In genomic region chr17:50397919-50398285, GRCh38 we compare ENCODE assay signal across 8 cellular contexts. TPM values are rescaled to one million over a fixed set of nuclear protein-coding genes. Genes with fewer than 3 reads are reported as not detected.
DNase-seq lines count a peak whose midpoint lies in the region; ATAC-seq, FAIRE-seq and TF ChIP-seq lines count a peak whose summit lies in the region.

No MANE protein-coding gene starts in this region.

- in situ Hi-C loops in GM12878 (cut with MboI) = no loop called here

- DNase-seq in CD14-positive monocyte (ENCODE audit: low spot score) (no peak), GM12878 (ENCODE audit: low read depth, low spot score) (no peak), aorta (no peak), foreskin fibroblast (no peak)
- no peak for DNase-seq in natural killer cell treated with Interleukin-12 subunit alpha and Interleukin-12 subunit beta and Interleukin-15 and Interleukin-18, amount 100 ng/mL, for 72 hours (ENCODE audit: low spot score)
- DNase-seq in stimulated activated CD4-positive, alpha-beta T cell treated with anti-CD3 and anti-CD28 coated beads, Interleukin-2, amount 100 ng/mL, for 24 hours = no peak
- no peak for DNase-seq in activated CD8-positive, alpha-beta memory T cell treated with anti-CD3 and anti-CD28 coated beads for 24 hours

- H3K79me2 ChIP-seq in GM12878 (ENCODE audit: control insufficient read depth, insufficient read depth, low read length) = peaks cover 37% of the 10 kb centered on the region

- H3K4me3 ChIP-seq in HUES6 (ENCODE audit: low read depth, low read length) = peak overlapping the region; percentile 96
- no peak overlapping the region for H3K4me3 ChIP-seq in GM12878
- H3K4me3 ChIP-seq in aorta (ENCODE audit: low read length in 2 of 2) = no peak overlapping the region
- peak overlapping the region in 1 of 2 donors; percentile 82 for H3K4me3 ChIP-seq in foreskin fibroblast (ENCODE audit: low read depth in 1 of 2, low read length in 2 of 2)

- H3K4me1 ChIP-seq in HUES6 (ENCODE audit: control insufficient read depth, insufficient read depth, low read length) (peaks cover 9% of the 10 kb centered on the region), GM12878 (ENCODE audit: control insufficient read depth, insufficient read depth, low read length) (peaks cover 3% of the 10 kb centered on the region; the same call in 1 of the 2 replicates), aorta (ENCODE audit: control insufficient read depth in 1 of 2, insufficient read depth in 2 of 2, low read length in 2 of 2) (peaks cover 0 to 2% of the 10 kb centered on the region in 2 donors)

- peaks cover 0 to 8% (median 3%) of the 10 kb centered on the region in 7 donors for H3K9me3 Mint-ChIP-seq in CD14-positive monocyte
- H3K9me3 Mint-ChIP-seq in natural killer cell treated with Interleukin-12 subunit alpha and Interleukin-12 subunit beta and Interleukin-15 and Interleukin-18, amount 100 ng/mL, for 72 hours = no peaks in the 10 kb centered on the region

- H3K9ac ChIP-seq in HUES6 (ENCODE audit: low read length) (no peak overlapping the region), GM12878 (ENCODE audit: control insufficient read depth, insufficient read depth, low read length) (no peak overlapping the region; the same call in 1 of the 2 replicates)

- CTCF ChIA-PET in GM12878 (lab: Yijun Ruan, JAX) = interaction anchor here (0.7 to 5.7 kb wide), 31 partner anchors 9 to 549 kb away, joined by 3 to 83 read pairs (median 6); partner anchors contain the start of genes ACSF2, COL1A1, EME1 and MRPL27

- peak overlapping the region; percentile 75 for H3K4me2 ChIP-seq in GM12878 (ENCODE audit: control insufficient read depth, insufficient read depth)

- RAD21 ChIA-PET in GM12878 (lab: Charles Lee; ENCODE audit: unreplicated experiment) = interaction anchor here (0.7 to 4.2 kb wide), 12 partner anchors 14 to 233 kb away, joined by 3 to 32 read pairs (median 6); partner anchors contain the start of genes ACSF2, COL1A1 and RSAD1

- H3K4me3 Mint-ChIP-seq in CD14-positive monocyte = peak overlapping the region; percentile 86 to 89
- peak overlapping the region; percentile 94 for H3K4me3 Mint-ChIP-seq in natural killer cell treated with Interleukin-12 subunit alpha and Interleukin-12 subunit beta and Interleukin-15 and Interleukin-18, amount 100 ng/mL, for 72 hours

- no peak for FAIRE-seq in GM12878 (lab: Jason Lieb, UNC)

- ATAC-seq in GM12878 (no peak), aorta (ENCODE audit: low FRiP score) (no peak)
- ATAC-seq in natural killer cell treated with Interleukin-12 subunit alpha and Interleukin-12 subunit beta and Interleukin-15 and Interleukin-18, amount 100 ng/mL, for 72 hours = no peak

- POLR2A ChIA-PET in GM12878 (lab: Charles Lee) = interaction anchor here (0.7 to 3.3 kb wide), 12 partner anchors 9 to 100 kb away, joined by 3 to 31 read pairs (median 6); partner anchors contain the start of genes ACSF2, EME1, MRPL27 and RSAD1

- no peak for TF ChIP-seq RAD21 in GM12878 (IDR thresholded peaks at IDR 0.05; ENCODE audit: insufficient read depth, low read depth, low read length)

- no peak for TF ChIP-seq EP300 in GM12878 (IDR thresholded peaks at IDR 0.05; ENCODE audit: borderline replicate concordance in 1 of 2, control insufficient read depth in 1 of 2, low read depth in 2 of 2, low read length in 2 of 2)

- BruUV-seq in GM12878 (replicated peaks; lab: Mats Ljungman, UMichigan) = no TSS peak

- peak overlapping the region; percentile 84 for H2AFZ ChIP-seq in GM12878 (ENCODE audit: control insufficient read depth, low read depth, low read length)

- H3K36me3 ChIP-seq in HUES6 (ENCODE audit: control insufficient read depth, insufficient read depth, low read length) = peaks cover 26% of the 10 kb centered on the region
- H3K36me3 ChIP-seq in GM12878 (ENCODE audit: control insufficient read depth in 2 of 2, insufficient read depth in 2 of 2, low read length in 1 of 2) = peaks cover 6 to 9% of the 10 kb centered on the region in 2 experiments
- H3K36me3 ChIP-seq in aorta (ENCODE audit: control insufficient read depth in 1 of 2, insufficient read depth in 2 of 2, low read length in 1 of 2) = peaks cover 0 to 2% of the 10 kb centered on the region in 2 donors

- H3K27ac ChIP-seq in HUES6 (ENCODE audit: low read depth, low read length) (no peak overlapping the region), GM12878 (ENCODE audit: control insufficient read depth, insufficient read depth) (no peak overlapping the region), aorta (ENCODE audit: low read depth in 1 of 2, low read length in 2 of 2) (no peak overlapping the region)

- peaks cover 24 to 27% of the 10 kb centered on the region in 2 donors for H3K36me3 Mint-ChIP-seq in CD14-positive monocyte
- peaks cover 20% of the 10 kb centered on the region for H3K36me3 Mint-ChIP-seq in natural killer cell treated with Interleukin-12 subunit alpha and Interleukin-12 subunit beta and Interleukin-15 and Interleukin-18, amount 100 ng/mL, for 72 hours

- peak overlapping the region in 5 of 7 donors; percentile 28 to 94 (median 84) for H3K27ac Mint-ChIP-seq in CD14-positive monocyte
- peak overlapping the region; percentile 62 for H3K27ac Mint-ChIP-seq in natural killer cell treated with Interleukin-12 subunit alpha and Interleukin-12 subunit beta and Interleukin-15 and Interleukin-18, amount 100 ng/mL, for 72 hours

- SMC1A ChIA-PET in GM12878 (lab: Charles Lee; ENCODE audit: uncharacterized antibody, unreplicated experiment) = interaction anchor here (0.8 to 4.6 kb wide), 11 partner anchors 14 to 86 kb away, joined by 3 to 26 read pairs (median 3); partner anchors contain the start of genes ACSF2 and RSAD1

- 12% methylated on average over 8 of the region's 9 CpGs for WGBS in GM12878 (ENCODE audit: insufficient coverage, insufficient replicate concordance, low lambda C conversion rate, missing lambda C conversion rate)
- 46 to 60% methylated on average over 9 of the region's 9 CpGs for WGBS in aorta, 2 donors

- TF ChIP-seq CTCF in CD14-positive monocyte (IDR thresholded peaks at IDR 0.05) = no peak
- TF ChIP-seq CTCF in GM12878 (IDR thresholded peaks at IDR 0.05 in 2 of 3, conservative IDR thresholded peaks at IDR 0.05 in 1 of 3; ENCODE audit: control insufficient read depth in 2 of 3, extremely low read depth in 1 of 3, insufficient read depth in 1 of 3, low read depth in 3 of 3, low read length in 3 of 3) = no peak
- no peak for TF ChIP-seq CTCF in foreskin fibroblast (IDR thresholded peaks at IDR 0.05; ENCODE audit: low read depth, low read length)

- H3K4me1 Mint-ChIP-seq in CD14-positive monocyte = peaks cover 28% of the 10 kb centered on the region
- peaks cover 29 to 37% of the 10 kb centered on the region in 2 donors for H3K4me1 Mint-ChIP-seq in natural killer cell treated with Interleukin-12 subunit alpha and Interleukin-12 subunit beta and Interleukin-15 and Interleukin-18, amount 100 ng/mL, for 72 hours (ENCODE audit: low read depth in 2 of 2)

- TF ChIP-seq POLR2A in GM12878 (IDR thresholded peaks at IDR 0.05; ENCODE audit: low read depth, low read length) = no peak

- H3K27me3 Mint-ChIP-seq in CD14-positive monocyte (ENCODE audit: low read depth in 3 of 3) = peaks cover 0 to 6% (median 2%) of the 10 kb centered on the region in 3 donors
- peaks cover 0 to 2% of the 10 kb centered on the region in 2 donors for H3K27me3 Mint-ChIP-seq in natural killer cell treated with Interleukin-12 subunit alpha and Interleukin-12 subunit beta and Interleukin-15 and Interleukin-18, amount 100 ng/mL, for 72 hours

- H3K9me3 ChIP-seq in HUES6 (ENCODE audit: control insufficient read depth, insufficient read depth, low read depth, low read length) (peaks cover 7% of the 10 kb centered on the region; the same call in 1 of the 2 replicates), GM12878 (replicated peaks; ENCODE audit: control insufficient read depth, insufficient read depth, low read length) (no peaks in the 10 kb centered on the region), aorta (ENCODE audit: control insufficient read depth, low read length) (no peaks in the 10 kb centered on the region)

- H3K27me3 ChIP-seq in HUES6 (ENCODE audit: control insufficient read depth, insufficient read depth, low read length) (no peaks in the 10 kb centered on the region), GM12878 (replicated peaks in 1 of 2; ENCODE audit: control insufficient read depth in 2 of 2, insufficient read depth in 2 of 2, low read length in 1 of 2) (no peaks in the 10 kb centered on the region), aorta (ENCODE audit: control insufficient read depth in 1 of 2, insufficient read depth in 2 of 2, low read length in 1 of 2) (no peaks in the 10 kb centered on the region)

- intact Hi-C loops in CD14-positive monocyte (cut with micrococcal nuclease) (loop anchor here in 1 of 2 donors (2.0 kb wide), 1 partner anchor 25 kb away; the partner anchor contains the start of genes EME1 and MRPL27), GM12878 (cut with micrococcal nuclease; ENCODE audit: unreplicated experiment) (loop anchor here (1.0 to 2.0 kb wide), 3 partner anchors 23 to 80 kb away; partner anchors contain the start of genes ACSF2 and RSAD1), aorta (cut with DNase I) (no loop called here)

- no peaks in the 10 kb centered on the region for H4K20me1 ChIP-seq in GM12878 (ENCODE audit: control insufficient read depth, insufficient read depth)

RNA-seq across cellular contexts. Expression of gene LRRC59, which starts 0.6 kb away (rescaled TPM):
- polyA plus RNA-seq in CD14-positive monocyte = 10 to 100 TPM; 45.7 to 48.9 TPM
- total RNA-seq in GM12878 (2013; cell fraction: nucleolus; rRNA removed) = 44.7 and 47.5 TPM in 2 replicates
- 64.3 and 72.4 TPM in 2 replicates for total RNA-seq in GM12878 (2014; rRNA removed)
- total RNA-seq in GM12878 (2014; rRNA removed; fragmentation: Illumina TruSeq; extraction: Trizol) = 49.2 and 54.2 TPM in 2 replicates
- 79.2 and 82.2 TPM in 2 replicates for total RNA-seq in GM12878 (2021)
- 37.4 TPM for polyA plus RNA-seq in GM12878 (2011; ENCODE audit: low read depth)
- polyA plus RNA-seq in GM12878 (2011; rRNA removed) = 34.1 and 53.4 TPM in 2 replicates
- 40.1 and 42.1 TPM in 2 replicates for polyA plus RNA-seq in GM12878 (2011; cell fraction: cytosol; rRNA removed)
- 34.9 and 44.1 TPM in 2 replicates for polyA plus RNA-seq in GM12878 (2011; cell fraction: nucleus; rRNA removed)
- polyA plus RNA-seq in GM12878 (2012) = 43.8 and 56.7 TPM in 2 replicates
- 59.2 and 70.4 TPM in 2 replicates for polyA plus RNA-seq in GM12878 (2014; fragmentation: Illumina TruSeq; extraction: Trizol)
- polyA plus RNA-seq in GM12878 (2014; fragmentation: Nextera tagmentation; extraction: Ambion mirVana) = 10 to 100 TPM in 1 of 2 experiments, 1 to 10 TPM in 1; 8.8 to 17.9 TPM
- 55.7 and 63.3 TPM in 2 replicates for polyA plus RNA-seq in GM12878 (2014; rRNA removed)
- polyA plus RNA-seq in GM12878 (2016; fragmentation: Nextera tagmentation; extraction: Ambion mirVana) = 10 to 100 TPM; 75.5 to 81.2 TPM
- polyA minus RNA-seq in GM12878 (2011; rRNA and poly(A)+ RNA removed) = 53.7 and 74.0 TPM in 2 replicates
- polyA minus RNA-seq in GM12878 (2011; cell fraction: cytosol; rRNA and poly(A)+ RNA removed) = 17.4 and 25.3 TPM in 2 replicates
- 22.2 and 37.4 TPM in 2 replicates for polyA minus RNA-seq in GM12878 (2011; cell fraction: nucleus; rRNA and poly(A)+ RNA removed)
- 100 to 1,000 TPM in 1 of 2 donors, 10 to 100 TPM in 1; 90.8 to 138 TPM for total RNA-seq in natural killer cell treated with Interleukin-12 subunit alpha and Interleukin-12 subunit beta and Interleukin-15 and Interleukin-18, amount 100 ng/mL, for 72 hours
- 10 to 100 TPM; 46.7 to 77.6 TPM for total RNA-seq in aorta
- polyA plus RNA-seq in aorta = 10 to 100 TPM; 33.1 to 44.1 TPM

RNA-seq across cellular contexts. Expression of gene EME1, which starts 24.9 kb away (rescaled TPM):
- polyA plus RNA-seq in CD14-positive monocyte (under 1 TPM; 0.43 to 0.76 TPM), GM12878 (2011; rRNA removed) (31.3 and 31.8 TPM in 2 replicates), GM12878 (2014; fragmentation: Illumina TruSeq; extraction: Trizol) (23.2 and 26.9 TPM in 2 replicates), GM12878 (2014; fragmentation: Nextera tagmentation; extraction: Ambion mirVana) (10 to 100 TPM; 13.8 to 16.7 TPM), GM12878 (2014; rRNA removed) (22.9 and 23.7 TPM in 2 replicates), GM12878 (2016; fragmentation: Nextera tagmentation; extraction: Ambion mirVana) (10 to 100 TPM; 32.6 to 40.5 TPM), aorta (under 1 TPM in 1 of 2 donors, not detected in 1; 0.49 TPM)
- 21.7 and 26.6 TPM in 2 replicates for total RNA-seq in GM12878 (2013; cell fraction: nucleolus; rRNA removed)
- total RNA-seq in GM12878 (2014; rRNA removed) (17.7 and 19.7 TPM in 2 replicates), GM12878 (2014; rRNA removed; fragmentation: Illumina TruSeq; extraction: Trizol) (18.1 and 20.6 TPM in 2 replicates), GM12878 (2021) (16.8 and 20.8 TPM in 2 replicates), aorta (1 to 10 TPM in 1 of 2 donors, not detected in 1; 2.0 TPM)
- polyA plus RNA-seq in GM12878 (2011; ENCODE audit: low read depth) = 10.7 TPM
- polyA plus RNA-seq in GM12878 (2011; cell fraction: cytosol; rRNA removed) = 22.9 and 24.6 TPM in 2 replicates
- 95.0 and 154 TPM in 2 replicates for polyA plus RNA-seq in GM12878 (2011; cell fraction: nucleus; rRNA removed)
- 20.0 and 25.2 TPM in 2 replicates for polyA plus RNA-seq in GM12878 (2012)
- 14.3 and 16.9 TPM in 2 replicates for polyA minus RNA-seq in GM12878 (2011; rRNA and poly(A)+ RNA removed)
- polyA minus RNA-seq in GM12878 (2011; cell fraction: cytosol; rRNA and poly(A)+ RNA removed) = 4.4 and 5.9 TPM in 2 replicates
- polyA minus RNA-seq in GM12878 (2011; cell fraction: nucleus; rRNA and poly(A)+ RNA removed) = 11.7 and 13.2 TPM in 2 replicates
- 10 to 100 TPM; 15.8 to 40.2 TPM for total RNA-seq in natural killer cell treated with Interleukin-12 subunit alpha and Interleukin-12 subunit beta and Interleukin-15 and Interleukin-18, amount 100 ng/mL, for 72 hours

RNA-seq across cellular contexts. Expression of gene MRPL27, which starts 24.9 kb away (rescaled TPM):
- polyA plus RNA-seq in CD14-positive monocyte = 10 to 100 TPM; 75.3 to 82.3 TPM
- total RNA-seq in GM12878 (2013; cell fraction: nucleolus; rRNA removed) = 42.6 and 54.2 TPM in 2 replicates
- 79.4 and 88.6 TPM in 2 replicates for total RNA-seq in GM12878 (2014; rRNA removed)
- total RNA-seq in GM12878 (2014; rRNA removed; fragmentation: Illumina TruSeq; extraction: Trizol) = 104 TPM in 2 replicates
- total RNA-seq in GM12878 (2021) = 83.0 and 87.9 TPM in 2 replicates
- 68.9 TPM for polyA plus RNA-seq in GM12878 (2011; ENCODE audit: low read depth)
- polyA plus RNA-seq in GM12878 (2011; rRNA removed) = 109 and 154 TPM in 2 replicates
- polyA plus RNA-seq in GM12878 (2011; cell fraction: cytosol; rRNA removed) = 185 and 201 TPM in 2 replicates
- polyA plus RNA-seq in GM12878 (2011; cell fraction: nucleus; rRNA removed) = 74.8 and 78.7 TPM in 2 replicates
- polyA plus RNA-seq in GM12878 (2012) = 52.5 and 54.3 TPM in 2 replicates
- 95.2 and 101 TPM in 2 replicates for polyA plus RNA-seq in GM12878 (2014; fragmentation: Illumina TruSeq; extraction: Trizol)
- polyA plus RNA-seq in GM12878 (2014; fragmentation: Nextera tagmentation; extraction: Ambion mirVana) = 100 to 1,000 TPM; 380 to 390 TPM
- 102 and 109 TPM in 2 replicates for polyA plus RNA-seq in GM12878 (2014; rRNA removed)
- 100 to 1,000 TPM; 224 to 244 TPM for polyA plus RNA-seq in GM12878 (2016; fragmentation: Nextera tagmentation; extraction: Ambion mirVana)
- polyA minus RNA-seq in GM12878 (2011; rRNA and poly(A)+ RNA removed) = 80.9 and 89.4 TPM in 2 replicates
- 18.0 and 19.5 TPM in 2 replicates for polyA minus RNA-seq in GM12878 (2011; cell fraction: cytosol; rRNA and poly(A)+ RNA removed)
- 29.4 and 44.1 TPM in 2 replicates for polyA minus RNA-seq in GM12878 (2011; cell fraction: nucleus; rRNA and poly(A)+ RNA removed)
- total RNA-seq in natural killer cell treated with Interleukin-12 subunit alpha and Interleukin-12 subunit beta and Interleukin-15 and Interleukin-18, amount 100 ng/mL, for 72 hours = 10 to 100 TPM; 62.7 to 77.7 TPM
- total RNA-seq in aorta = 10 to 100 TPM; 34.8 TPM
- polyA plus RNA-seq in aorta = 100 to 1,000 TPM in 1 of 2 donors, 10 to 100 TPM in 1; 90.9 to 103 TPM

RNA-seq across cellular contexts. Expression of gene ACSF2, which starts 28.1 kb away (rescaled TPM):
- polyA plus RNA-seq in CD14-positive monocyte (1 to 10 TPM; 2.8 to 5.5 TPM), GM12878 (2011; rRNA removed) (11.7 and 13.2 TPM in 2 replicates), GM12878 (2014; fragmentation: Illumina TruSeq; extraction: Trizol) (15.5 and 20.9 TPM in 2 replicates), GM12878 (2014; fragmentation: Nextera tagmentation; extraction: Ambion mirVana) (10 to 100 TPM; 10.4 to 14.8 TPM), GM12878 (2014; rRNA removed) (22.4 and 24.9 TPM in 2 replicates), GM12878 (2016; fragmentation: Nextera tagmentation; extraction: Ambion mirVana) (1 to 10 TPM; 7.1 to 8.4 TPM), aorta (10 to 100 TPM; 29.2 to 35.1 TPM)
- 78.0 and 93.4 TPM in 2 replicates for total RNA-seq in GM12878 (2013; cell fraction: nucleolus; rRNA removed)
- total RNA-seq in GM12878 (2014; rRNA removed) (22.5 and 25.1 TPM in 2 replicates), GM12878 (2014; rRNA removed; fragmentation: Illumina TruSeq; extraction: Trizol) (17.4 and 18.7 TPM in 2 replicates), GM12878 (2021) (28.5 and 32.8 TPM in 2 replicates), aorta (10 to 100 TPM; 17.8 to 35.8 TPM)
- 19.8 TPM for polyA plus RNA-seq in GM12878 (2011; ENCODE audit: low read depth)
- 11.9 and 13.3 TPM in 2 replicates for polyA plus RNA-seq in GM12878 (2011; cell fraction: cytosol; rRNA removed)
- polyA plus RNA-seq in GM12878 (2011; cell fraction: nucleus; rRNA removed) = 36.0 and 60.6 TPM in 2 replicates
- polyA plus RNA-seq in GM12878 (2012) = 20.5 and 23.0 TPM in 2 replicates
- polyA minus RNA-seq in GM12878 (2011; rRNA and poly(A)+ RNA removed) = 24.4 and 33.9 TPM in 2 replicates
- polyA minus RNA-seq in GM12878 (2011; cell fraction: cytosol; rRNA and poly(A)+ RNA removed) = 4.9 and 7.8 TPM in 2 replicates
- polyA minus RNA-seq in GM12878 (2011; cell fraction: nucleus; rRNA and poly(A)+ RNA removed) = 13.7 and 18.1 TPM in 2 replicates
- total RNA-seq in natural killer cell treated with Interleukin-12 subunit alpha and Interleukin-12 subunit beta and Interleukin-15 and Interleukin-18, amount 100 ng/mL, for 72 hours = 10 to 100 TPM in 1 of 2 donors, 1 to 10 TPM in 1; 6.9 to 13.4 TPM

RNA-seq across cellular contexts. Expression of gene XYLT2, which starts 52.0 kb away (rescaled TPM):
- polyA plus RNA-seq in CD14-positive monocyte (1 to 10 TPM; 4.4 TPM), GM12878 (2011; rRNA removed) (7.6 and 17.0 TPM in 2 replicates), GM12878 (2014; fragmentation: Illumina TruSeq; extraction: Trizol) (1.9 and 5.8 TPM in 2 replicates), GM12878 (2014; fragmentation: Nextera tagmentation; extraction: Ambion mirVana) (1 to 10 TPM in 1 of 2 experiments, under 1 TPM in 1; 0.82 to 1.5 TPM), GM12878 (2014; rRNA removed) (15.3 and 17.9 TPM in 2 replicates), GM12878 (2016; fragmentation: Nextera tagmentation; extraction: Ambion mirVana) (10 to 100 TPM; 11.2 to 14.7 TPM), aorta (10 to 100 TPM in 1 of 2 donors, 1 to 10 TPM in 1; 4.0 to 19.3 TPM)
- total RNA-seq in GM12878 (2013; cell fraction: nucleolus; rRNA removed) = 47.5 and 54.0 TPM in 2 replicates
- total RNA-seq in GM12878 (2014; rRNA removed) (19.0 and 20.6 TPM in 2 replicates), GM12878 (2014; rRNA removed; fragmentation: Illumina TruSeq; extraction: Trizol) (5.9 and 7.2 TPM in 2 replicates), GM12878 (2021) (19.0 and 20.1 TPM in 2 replicates), aorta (10 to 100 TPM; 16.4 to 22.2 TPM)
- polyA plus RNA-seq in GM12878 (2011; ENCODE audit: low read depth) = 3.8 TPM
- polyA plus RNA-seq in GM12878 (2011; cell fraction: cytosol; rRNA removed) = 16.8 and 25.9 TPM in 2 replicates
- polyA plus RNA-seq in GM12878 (2011; cell fraction: nucleus; rRNA removed) = 49.6 and 54.4 TPM in 2 replicates
- polyA plus RNA-seq in GM12878 (2012) = 10.1 and 10.7 TPM in 2 replicates
- polyA minus RNA-seq in GM12878 (2011; rRNA and poly(A)+ RNA removed) = 19.5 and 36.3 TPM in 2 replicates
- 15.2 and 16.1 TPM in 2 replicates for polyA minus RNA-seq in GM12878 (2011; cell fraction: cytosol; rRNA and poly(A)+ RNA removed)
- polyA minus RNA-seq in GM12878 (2011; cell fraction: nucleus; rRNA and poly(A)+ RNA removed) = 13.2 and 20.3 TPM in 2 replicates
- total RNA-seq in natural killer cell treated with Interleukin-12 subunit alpha and Interleukin-12 subunit beta and Interleukin-15 and Interleukin-18, amount 100 ng/mL, for 72 hours = 10 to 100 TPM; 19.6 to 27.1 TPM

Comparison
In these comparisons a context has a peak if more than half of its experiments do, and no peak if none do; other contexts are left out.
1. RNA of gene EME1, which starts 24.9 kb away (total RNA-seq): 15.8 to 40.2 TPM in natural killer cell treated with Interleukin-12 subunit alpha and Interleukin-12 subunit beta and Interleukin-15 and Interleukin-18, amount 100 ng/mL, for 72 hours and 16.8 to 26.6 TPM in GM12878; 2.0 TPM in aorta; every median in the first group is over 4 times any median in the second.